ENCODE assay signal across 10 cellular contexts in the genomic region with DNA sequence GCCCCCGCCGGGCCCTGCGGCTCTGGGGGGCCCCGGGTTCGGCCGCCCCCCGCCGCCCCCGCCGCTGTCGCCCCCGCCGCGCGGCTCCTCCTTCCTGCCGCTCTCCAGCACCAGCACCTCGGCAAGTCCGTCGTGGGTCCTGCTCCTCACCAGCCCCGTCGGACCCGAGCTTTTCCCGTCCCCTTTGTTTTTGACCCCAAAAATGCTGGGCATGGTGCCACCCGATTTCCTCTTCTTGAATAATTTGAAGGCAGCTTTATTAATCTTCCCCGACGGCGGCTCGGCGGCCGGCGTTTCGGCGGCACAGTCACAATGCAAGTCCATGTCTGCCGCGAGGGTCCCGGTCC. TPM values are rescaled to one million over a fixed set of nuclear protein-coding genes. Genes with fewer than 3 reads are reported as not detected.
DNase-seq lines count a peak whose midpoint lies in the region; ATAC-seq and TF ChIP-seq lines count a peak whose summit lies in the region.
"Had no signal": no experiment of that assay in that cellular context is flagged by ENCODE, and none has a peak within 500 bp of the region (broad histone marks: within the 10 kb centered on the region; RNA-seq: fewer than 3 reads in every experiment).

No MANE protein-coding gene starts in this region.

- in situ Hi-C loops in astrocyte of the spinal cord (cut with HindIII; ENCODE audit: low sequenced_read_pairs), result no loop called here
- in situ Hi-C loops in transverse colon (cut with MboI; ENCODE audit: low pct_ligation_motif_present in 1 of 4, low pct_unique_long_range_greater_than_20kb in 1 of 4, low sequenced_read_pairs in 3 of 4), result no loop called here

- H3K4me3 ChIP-seq in astrocyte of the spinal cord (ENCODE audit: low read depth, low read length) (peak overlapping the region; percentile 24), mesendoderm (ENCODE audit: low read length) (peak overlapping the region; percentile 19), transverse colon (peak overlapping the region in 3 of 4 donors; percentile 9 to 43 (median 23))

- no peak for DNase-seq in activated naive CD4-positive, alpha-beta T cell treated with anti-CD3 and anti-CD28 coated beads, Interleukin-2, amount 50 U/mL, for 72 hours (ENCODE audit: low spot score in 2 of 2)
- DNase-seq in astrocyte of the spinal cord (ENCODE audit: low read depth, low spot score) (no peak), mesendoderm (no peak), transverse colon (no peak), inferior parietal cortex (ENCODE audit: extremely low spot score) (no peak), AML-193 (lab: John Stamatoyannopoulos, UW) (no peak)
- DNase-seq: Calu3, KBM-7 had no signal

- no peak overlapping the region for H2AK5ac ChIP-seq in mesendoderm (ENCODE audit: low read length)

- H3K27ac ChIP-seq in mesendoderm (ENCODE audit: low read depth, low read length) (no peak overlapping the region), transverse colon (no peak overlapping the region)

- H3K4me1 ChIP-seq in mesendoderm (ENCODE audit: control insufficient read depth, low read depth, low read length) (peaks cover 2% of the 10 kb centered on the region), transverse colon (peaks cover 0 to 7% (median 2%) of the 10 kb centered on the region in 4 donors)

- H3K9me3 ChIP-seq in transverse colon, result no peaks in the 10 kb centered on the region

- peak overlapping the region; percentile 78 for H3K56ac ChIP-seq in mesendoderm (ENCODE audit: low read length)

- intact Hi-C loops in transverse colon (cut with DNase I; ENCODE audit: low total_unique reads), result no loop called here

- peaks cover 11% of the 10 kb centered on the region for H3K4me1 Mint-ChIP-seq in activated naive CD4-positive, alpha-beta T cell treated with anti-CD3 and anti-CD28 coated beads, Interleukin-2, amount 50 U/mL, for 24 hours

- H3K9me3 Mint-ChIP-seq in activated naive CD4-positive, alpha-beta T cell treated with anti-CD3 and anti-CD28 coated beads, Interleukin-2, amount 50 U/mL, for 24 hours, result no peaks in the 10 kb centered on the region
- no peaks in the 10 kb centered on the region for H3K9me3 Mint-ChIP-seq in activated naive CD4-positive, alpha-beta T cell treated with anti-CD3 and anti-CD28 coated beads, Interleukin-2, amount 50 U/mL, for 72 hours

- no peaks in the 10 kb centered on the region for H3K79me2 ChIP-seq in mesendoderm (ENCODE audit: control insufficient read depth, insufficient read depth, low read length)

- no peaks in the 10 kb centered on the region for H3K79me1 ChIP-seq in mesendoderm (ENCODE audit: low read length)

- H3K4ac ChIP-seq in mesendoderm (ENCODE audit: low read depth, low read length), result no peak overlapping the region

- no peak for ATAC-seq in activated naive CD4-positive, alpha-beta T cell treated with anti-CD3 and anti-CD28 coated beads, Interleukin-2, amount 50 U/mL, for 72 hours
- ATAC-seq in esophagus mucosa, result no peak

- no peak for TF ChIP-seq POLR2A in transverse colon (IDR thresholded peaks at IDR 0.05)

- no peak overlapping the region for H4K8ac ChIP-seq in mesendoderm (ENCODE audit: low read depth, low read length)

- TF ChIP-seq CTCF in astrocyte of the spinal cord (IDR thresholded peaks at IDR 0.05; ENCODE audit: low read depth, low read length) (no peak), transverse colon (IDR thresholded peaks at IDR 0.05) (no peak)

- H3K36me3 Mint-ChIP-seq in activated naive CD4-positive, alpha-beta T cell treated with anti-CD3 and anti-CD28 coated beads, Interleukin-2, amount 50 U/mL, for 24 hours, result no peaks in the 10 kb centered on the region
- peaks cover 8 to 11% of the 10 kb centered on the region in 2 donors for H3K36me3 Mint-ChIP-seq in activated naive CD4-positive, alpha-beta T cell treated with anti-CD3 and anti-CD28 coated beads, Interleukin-2, amount 50 U/mL, for 72 hours

- peaks cover 38% of the 10 kb centered on the region for H3K27me3 Mint-ChIP-seq in activated naive CD4-positive, alpha-beta T cell treated with anti-CD3 and anti-CD28 coated beads, Interleukin-2, amount 50 U/mL, for 24 hours

- peak overlapping the region; percentile 63 for H3K9ac ChIP-seq in mesendoderm (ENCODE audit: low read length)

- peak overlapping the region; percentile 51 for H3K4me3 Mint-ChIP-seq in activated naive CD4-positive, alpha-beta T cell treated with anti-CD3 and anti-CD28 coated beads, Interleukin-2, amount 50 U/mL, for 24 hours

- no peak overlapping the region for H2BK120ac ChIP-seq in mesendoderm (ENCODE audit: low read depth, low read length)

- peaks cover 8% of the 10 kb centered on the region for H3K27me3 ChIP-seq in mesendoderm (ENCODE audit: insufficient read depth, low read length, poor library complexity)
- H3K27me3 ChIP-seq in transverse colon, result peaks cover 75% of the 10 kb centered on the region

- H3K4me2 ChIP-seq in mesendoderm (ENCODE audit: low read length), result peak overlapping the region; percentile 60

- H3K36me3 ChIP-seq in mesendoderm (ENCODE audit: control insufficient read depth, insufficient read depth, low read length) (no peaks in the 10 kb centered on the region), transverse colon (no peaks in the 10 kb centered on the region)

- no peak overlapping the region for H3K27ac Mint-ChIP-seq in activated naive CD4-positive, alpha-beta T cell treated with anti-CD3 and anti-CD28 coated beads, Interleukin-2, amount 50 U/mL, for 24 hours
- H3K27ac Mint-ChIP-seq in activated naive CD4-positive, alpha-beta T cell treated with anti-CD3 and anti-CD28 coated beads, Interleukin-2, amount 50 U/mL, for 72 hours, result no peak overlapping the region

- no peak for TF ChIP-seq EP300 in transverse colon (IDR thresholded peaks at IDR 0.05; ENCODE audit: low read depth)

- peak overlapping the region; percentile 78 for H3K18ac ChIP-seq in mesendoderm (ENCODE audit: low read length)

- H2BK15ac ChIP-seq in mesendoderm (replicated peaks; ENCODE audit: low read depth), result no peak overlapping the region

- H3K23ac ChIP-seq in mesendoderm (ENCODE audit: low read length), result no peak overlapping the region

- no peak overlapping the region for H4K5ac ChIP-seq in mesendoderm (ENCODE audit: low read length)

- no CpG with 5 or more reads among the region's 36 CpGs for WGBS in mesendoderm (ENCODE audit: extremely low coverage, insufficient coverage, low lambda C conversion rate)
- WGBS in transverse colon (ENCODE audit: low coverage in 1 of 2), 2 donors, result 11% methylated on average over 24 of the region's 36 CpGs; no CpG with 5 or more reads in 1 of the 2 donors

- H2BK5ac ChIP-seq in mesendoderm (ENCODE audit: low read length), result no peak overlapping the region

RNA-seq across cellular contexts. Expression of a gene that starts 0.9 kb away (rescaled TPM):
- total RNA-seq in activated naive CD4-positive, alpha-beta T cell treated with anti-CD3 and anti-CD28 coated beads, Interleukin-2, amount 50 U/mL, for 72 hours, result not detected
- polyA plus RNA-seq in mesendoderm (2013, experiment 1 of 2), result 0.10 TPM
- polyA plus RNA-seq in mesendoderm (2013, experiment 2 of 2), result 0.10 TPM
- total RNA-seq in transverse colon (under 1 TPM in 2 of 4 donors, not detected in 2; 0.14 to 0.16 TPM), esophagus mucosa (not detected)
- total RNA-seq: Calu3 had no signal
